In genomic region chr5:59791602-59792001, GRCh38 we compare ENCODE assay signal across 20 cellular contexts.
DNase-seq lines count a peak whose midpoint lies in the region; ATAC-seq, FAIRE-seq and TF ChIP-seq lines count a peak whose summit lies in the region.
"Had no signal": no experiment of that assay in that cellular context is flagged by ENCODE, and none has a peak within 500 bp of the region (broad histone marks: within the 10 kb centered on the region; RNA-seq: fewer than 3 reads in every experiment).

No MANE protein-coding gene starts in this region.

- TF ChIP-seq EP300 in transverse colon (IDR thresholded peaks at IDR 0.05; ENCODE audit: low read depth), result no peak
- no peak for TF ChIP-seq EP300 in SK-N-SH (IDR thresholded peaks at IDR 0.05; ENCODE audit: borderline replicate concordance in 1 of 2, low read depth in 1 of 2, low read length in 1 of 2)

- H3K27ac ChIP-seq in astrocyte (ENCODE audit: low read depth, low read length), result no peak overlapping the region
- peak overlapping the region; percentile 11 to 75 (median 60) for H3K27ac ChIP-seq in transverse colon
- no peak overlapping the region for H3K27ac ChIP-seq in SK-N-SH (ENCODE audit: low read depth in 2 of 2, low read length in 1 of 2)
- H3K27ac ChIP-seq: BLaER1 treated with 17β-estradiol and CSF1 and Interleukin-3, amounts not matched to agents 10 nM and 100 nM; KMS-11; RWPE1 had no signal

- no peaks in the 10 kb centered on the region for H3K9me2 ChIP-seq in SK-N-SH

- H4K20me1 ChIP-seq in astrocyte (ENCODE audit: insufficient read depth, low read length) (no peaks in the 10 kb centered on the region), SK-N-SH (ENCODE audit: insufficient read depth) (no peaks in the 10 kb centered on the region)
- H4K20me1 ChIP-seq: BLaER1 treated with 17β-estradiol and CSF1 and Interleukin-3, amounts not matched to agents 10 nM and 100 nM had no signal

- H3K4me3 ChIP-seq in astrocyte (ENCODE audit: insufficient read depth, low read depth, low read length) (no peak overlapping the region), transverse colon (no peak overlapping the region), SK-N-SH (ENCODE audit: low read depth in 2 of 2, low read length in 1 of 2) (no peak overlapping the region)
- H3K4me3 ChIP-seq: BLaER1 treated with 17β-estradiol and CSF1 and Interleukin-3, amounts not matched to agents 10 nM and 100 nM; HAP-1 had no signal

- no peak overlapping the region for H3K4me2 ChIP-seq in astrocyte (ENCODE audit: low read length)
- H3K4me2 ChIP-seq in SK-N-SH, result no peak overlapping the region
- H3K4me2 ChIP-seq: BLaER1 treated with 17β-estradiol and CSF1 and Interleukin-3, amounts not matched to agents 10 nM and 100 nM; KMS-11 had no signal

- TF ChIP-seq CTCF in astrocyte (IDR thresholded peaks at IDR 0.05; ENCODE audit: insufficient read depth, low read depth, low read length) (no peak), transverse colon (IDR thresholded peaks at IDR 0.05) (no peak), SK-N-SH (IDR thresholded peaks at IDR 0.05) (no peak)

- H3K4me1 ChIP-seq in astrocyte (ENCODE audit: insufficient read depth, low read length) (peaks cover 32% of the 10 kb centered on the region), transverse colon (peaks cover 0 to 5% (median 0%) of the 10 kb centered on the region in 4 donors), SK-N-SH (ENCODE audit: control insufficient read depth in 1 of 2, insufficient read depth in 2 of 2, low read depth in 1 of 2, low read length in 1 of 2) (peaks cover 13 to 26% of the 10 kb centered on the region in 2 experiments; a peak in 3 of 4 replicates)
- H3K4me1 ChIP-seq: HAP-1 had no signal

- no peak for TF ChIP-seq RAD21 in SK-N-SH (IDR thresholded peaks at IDR 0.05; ENCODE audit: low read length)

- TF ChIP-seq POLR2A in transverse colon (IDR thresholded peaks at IDR 0.05), result no peak

- H3K9me3 Mint-ChIP-seq in activated CD4-positive, alpha-beta T cell treated with anti-CD3 and anti-CD28 coated beads, Interleukin-2, amount 10 ng/mL, durations not matched to agents 24 days and 14 days, result peaks cover 3% of the 10 kb centered on the region
- H3K9me3 Mint-ChIP-seq in activated CD4-positive, alpha-beta T cell treated with anti-CD3 and anti-CD28 coated beads, Interleukin-2, amount 10 ng/mL, durations not matched to agents 7 days and 5 days, result no peaks in the 10 kb centered on the region
- no peaks in the 10 kb centered on the region for H3K9me3 Mint-ChIP-seq in astrocyte (ENCODE audit: unreplicated experiment)
- H3K9me3 Mint-ChIP-seq in naive B cell, result no peaks in the 10 kb centered on the region

- ATAC-seq in naive B cell (ENCODE audit: low read depth in 2 of 2), result no peak
- ATAC-seq in HG02973 (IDR thresholded peaks at IDR 0.05; ENCODE audit: unreplicated experiment), result no peak

- H3K9me3 ChIP-seq in astrocyte (ENCODE audit: insufficient read depth, low read depth, low read length), result no peaks in the 10 kb centered on the region
- H3K9me3 ChIP-seq in transverse colon, result no peaks in the 10 kb centered on the region
- no peaks in the 10 kb centered on the region for H3K9me3 ChIP-seq in SK-N-SH
- H3K9me3 ChIP-seq: BLaER1 treated with 17β-estradiol and CSF1 and Interleukin-3, amounts not matched to agents 10 nM and 100 nM; HAP-1 had no signal

- CTCF ChIA-PET in activated CD4-positive, alpha-beta T cell treated with anti-CD3 and anti-CD28 coated beads, Interleukin-2, amount 10 ng/mL, durations not matched to agents 7 days and 5 days (lab: Charles Lee), result interaction anchor here (1.3 kb wide), 1 partner anchor 402 kb away, joined by 3 read pairs; no protein-coding TSS in a partner anchor
- CTCF ChIA-PET in SK-N-SH (lab: Yijun Ruan, JAX), result interaction anchor here (1.3 to 1.6 kb wide), 3 partner anchors 9 to 411 kb away, joined by 3 to 5 read pairs (median 4); no protein-coding TSS in a partner anchor

- WGBS in transverse colon (ENCODE audit: low coverage in 1 of 2), 2 donors, result 83 to 85% methylated on average over 3 of the region's 3 CpGs
- WGBS in SK-N-SH (ENCODE audit: low lambda C conversion rate), result 75% methylated on average over 3 of the region's 3 CpGs

- H3K27me3 Mint-ChIP-seq in activated CD4-positive, alpha-beta T cell treated with anti-CD3 and anti-CD28 coated beads, Interleukin-2, amount 10 ng/mL, durations not matched to agents 24 days and 14 days, result no peaks in the 10 kb centered on the region
- peaks cover 12% of the 10 kb centered on the region for H3K27me3 Mint-ChIP-seq in activated CD4-positive, alpha-beta T cell treated with anti-CD3 and anti-CD28 coated beads, Interleukin-2, amount 10 ng/mL, durations not matched to agents 7 days and 5 days
- H3K27me3 Mint-ChIP-seq in astrocyte (ENCODE audit: low read depth, unreplicated experiment), result no peaks in the 10 kb centered on the region
- no peaks in the 10 kb centered on the region for H3K27me3 Mint-ChIP-seq in naive B cell

- H3K79me2 ChIP-seq in astrocyte (ENCODE audit: insufficient read depth, low read length) (no peaks in the 10 kb centered on the region), SK-N-SH (ENCODE audit: insufficient read depth) (no peaks in the 10 kb centered on the region)

- intact Hi-C loops in activated CD4-positive, alpha-beta T cell treated with anti-CD3 and anti-CD28 coated beads, Interleukin-2, amount 10 ng/mL, durations not matched to agents 24 days and 14 days (cut with micrococcal nuclease), result loop anchor here (1.0 to 10.0 kb wide), 3 partner anchors 8 to 907 kb away; no protein-coding TSS in a partner anchor
- intact Hi-C loops in transverse colon (cut with DNase I; ENCODE audit: low total_unique reads), result loop anchor here (10.0 kb wide), 1 partner anchor 607 kb away; no protein-coding TSS in a partner anchor

- H2AFZ ChIP-seq in astrocyte (ENCODE audit: low read depth, low read length) (no peak overlapping the region), SK-N-SH (ENCODE audit: low read depth) (no peak overlapping the region)

- H3K4me3 Mint-ChIP-seq in activated CD4-positive, alpha-beta T cell treated with anti-CD3 and anti-CD28 coated beads, Interleukin-2, amount 10 ng/mL, durations not matched to agents 24 days and 14 days, result no peak overlapping the region
- no peak overlapping the region for H3K4me3 Mint-ChIP-seq in activated CD4-positive, alpha-beta T cell treated with anti-CD3 and anti-CD28 coated beads, Interleukin-2, amount 10 ng/mL, durations not matched to agents 7 days and 5 days
- H3K4me3 Mint-ChIP-seq in astrocyte (ENCODE audit: unreplicated experiment) (no peak overlapping the region), naive B cell (no peak overlapping the region)
- H3K4me3 Mint-ChIP-seq: CD8-positive, alpha-beta memory T cell had no signal

- no peaks in the 10 kb centered on the region for H3K27me3 ChIP-seq in astrocyte (ENCODE audit: insufficient read depth, low read length)
- H3K27me3 ChIP-seq in transverse colon, result no peaks in the 10 kb centered on the region
- no peaks in the 10 kb centered on the region for H3K27me3 ChIP-seq in SK-N-SH (ENCODE audit: insufficient read depth)
- H3K27me3 ChIP-seq: BLaER1 treated with 17β-estradiol and CSF1 and Interleukin-3, amounts not matched to agents 10 nM and 100 nM had no signal

- peaks cover 24% of the 10 kb centered on the region for H3K4me1 Mint-ChIP-seq in activated CD4-positive, alpha-beta T cell treated with anti-CD3 and anti-CD28 coated beads, Interleukin-2, amount 10 ng/mL, durations not matched to agents 24 days and 14 days
- H3K4me1 Mint-ChIP-seq in activated CD4-positive, alpha-beta T cell treated with anti-CD3 and anti-CD28 coated beads, Interleukin-2, amount 10 ng/mL, durations not matched to agents 7 days and 5 days, result peaks cover 22% of the 10 kb centered on the region
- H3K4me1 Mint-ChIP-seq in astrocyte (ENCODE audit: low read depth, unreplicated experiment) (peaks cover 60% of the 10 kb centered on the region), naive B cell (peaks cover 30 to 45% (median 43%) of the 10 kb centered on the region in 3 donors)

- POLR2A ChIA-PET in activated CD4-positive, alpha-beta T cell treated with anti-CD3 and anti-CD28 coated beads, Interleukin-2, amount 10 ng/mL, durations not matched to agents 7 days and 5 days (lab: Charles Lee), result interaction anchor here (0.7 kb wide), 1 partner anchor 617 kb away, joined by 4 read pairs; no protein-coding TSS in a partner anchor
- POLR2A ChIA-PET in SK-N-SH (lab: Yijun Ruan, JAX), result no interaction called here

- DNase-seq in activated CD4-positive, alpha-beta T cell treated with anti-CD3 and anti-CD28 coated beads, Interleukin-2, amount 10 ng/mL, durations not matched to agents 24 days and 14 days, result peak; percentile 35
- DNase-seq in activated CD4-positive, alpha-beta T cell treated with anti-CD3 and anti-CD28 coated beads, Interleukin-2, amount 10 ng/mL, durations not matched to agents 7 days and 5 days, result no peak
- DNase-seq in astrocyte (ENCODE audit: low read depth) (no peak), naive B cell (no peak), transverse colon (no peak), SK-N-SH (no peak)
- no peak for DNase-seq in effector CD4-positive, alpha-beta T cell
- DNase-seq: 8988T; CD8-positive, alpha-beta memory T cell; DND-41; NCI-H1048; NCI-H1436 treated with DMSO at 0.1 percent for 48 hours; NCI-H2081; NCI-H774 had no signal

- FAIRE-seq in astrocyte (lab: Jason Lieb, UNC), result no peak
- FAIRE-seq: G401.6 had no signal

- in situ Hi-C loops in transverse colon (cut with MboI; ENCODE audit: low pct_ligation_motif_present in 1 of 4, low pct_unique_long_range_greater_than_20kb in 1 of 4, low sequenced_read_pairs in 3 of 4), result loop anchor here (10.0 to 25.0 kb wide), 5 partner anchors 117 to 904 kb away; no protein-coding TSS in a partner anchor

- peaks cover 12% of the 10 kb centered on the region for H3F3A ChIP-seq in SK-N-SH (replicated peaks; ENCODE audit: insufficient read depth)

- peak overlapping the region; percentile 43 for H3K27ac Mint-ChIP-seq in activated CD4-positive, alpha-beta T cell treated with anti-CD3 and anti-CD28 coated beads, Interleukin-2, amount 10 ng/mL, durations not matched to agents 24 days and 14 days
- no peak overlapping the region for H3K27ac Mint-ChIP-seq in activated CD4-positive, alpha-beta T cell treated with anti-CD3 and anti-CD28 coated beads, Interleukin-2, amount 10 ng/mL, durations not matched to agents 7 days and 5 days
- peak overlapping the region; percentile 66 for H3K27ac Mint-ChIP-seq in astrocyte (ENCODE audit: unreplicated experiment)
- peak overlapping the region; percentile 87 to 97 (median 92) for H3K27ac Mint-ChIP-seq in naive B cell
- H3K27ac Mint-ChIP-seq: CD8-positive, alpha-beta memory T cell had no signal

- no peaks in the 10 kb centered on the region for H3K36me3 ChIP-seq in astrocyte (ENCODE audit: insufficient read depth, low read length)
- no peaks in the 10 kb centered on the region for H3K36me3 ChIP-seq in transverse colon
- no peaks in the 10 kb centered on the region for H3K36me3 ChIP-seq in SK-N-SH (replicated peaks in 1 of 2; ENCODE audit: control insufficient read depth in 1 of 2, insufficient read depth in 2 of 2, low read length in 1 of 2)
- H3K36me3 ChIP-seq: BLaER1 treated with 17β-estradiol and CSF1 and Interleukin-3, amounts not matched to agents 10 nM and 100 nM; HAP-1 had no signal

- H3K9ac ChIP-seq in astrocyte (ENCODE audit: low read length) (no peak overlapping the region), SK-N-SH (no peak overlapping the region)
- H3K9ac ChIP-seq: BLaER1 treated with 17β-estradiol and CSF1 and Interleukin-3, amounts not matched to agents 10 nM and 100 nM; KMS-11 had no signal

- peaks cover 1% of the 10 kb centered on the region for H3K36me3 Mint-ChIP-seq in activated CD4-positive, alpha-beta T cell treated with anti-CD3 and anti-CD28 coated beads, Interleukin-2, amount 10 ng/mL, durations not matched to agents 24 days and 14 days (ENCODE audit: low read depth)
- H3K36me3 Mint-ChIP-seq in activated CD4-positive, alpha-beta T cell treated with anti-CD3 and anti-CD28 coated beads, Interleukin-2, amount 10 ng/mL, durations not matched to agents 7 days and 5 days (ENCODE audit: low read depth), result no peaks in the 10 kb centered on the region
- H3K36me3 Mint-ChIP-seq in astrocyte (ENCODE audit: low read depth, unreplicated experiment) (no peaks in the 10 kb centered on the region), naive B cell (no peaks in the 10 kb centered on the region)
- H3K36me3 Mint-ChIP-seq: CD8-positive, alpha-beta memory T cell had no signal

Comparison
In these comparisons a context has a peak if more than half of its experiments do, and no peak if none do; other contexts are left out.
1. H3K27ac ChIP-seq: peak in transverse colon (4 of 4); none in astrocyte (single experiment) and SK-N-SH (0 of 2).